In the genomic region with DNA sequence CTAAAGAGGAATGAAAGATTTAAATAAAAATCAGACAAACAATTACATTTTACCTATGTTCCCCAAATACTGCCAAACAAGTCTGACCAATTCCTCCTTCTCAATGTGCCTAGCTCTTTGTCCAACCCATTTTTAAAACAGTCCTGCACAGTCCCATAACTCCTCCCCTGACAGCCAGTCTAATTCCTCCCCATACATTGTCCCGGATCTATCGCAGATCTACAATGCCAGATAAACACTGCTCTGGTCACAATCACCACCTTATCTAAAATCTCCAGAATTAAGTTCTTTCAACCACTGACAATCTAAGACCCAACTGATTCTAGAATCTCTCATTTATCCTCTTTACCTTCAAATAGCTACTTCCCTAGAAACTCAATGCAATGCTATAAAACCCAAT, we compare ENCODE assay signal across 37 cellular contexts.
"Had no signal": no experiment of that assay in that cellular context is flagged by ENCODE, and none has a peak within 500 bp of the region (broad histone marks: within the 10 kb centered on the region; RNA-seq: fewer than 3 reads in every experiment).

No MANE protein-coding gene starts in this region.

- H3K4me3 ChIP-seq: adrenal gland, body of pancreas, cardiac muscle cell, colonic mucosa had no signal

- H3K27ac ChIP-seq: adrenal gland, body of pancreas, brain microvascular endothelial cell, cardiac muscle cell, colonic mucosa, WERI-Rb-1 had no signal

- H3K4me1 ChIP-seq: body of pancreas, colonic mucosa had no signal

- DNase-seq: activated CD4-positive, alpha-beta memory T cell treated with anti-CD3 and anti-CD28 coated beads, Interleukin-2, amount 10 ng/mL, durations not matched to agents 7 days and 5 days; activated CD4-positive, alpha-beta T cell treated with anti-CD3 and anti-CD28 coated beads for 1 hour; activated CD4-positive, alpha-beta T cell treated with anti-CD3 and anti-CD28 coated beads for 36 hours; activated CD4-positive, alpha-beta T cell treated with anti-CD3 and anti-CD28 coated beads for 48 hours; activated CD4-positive, alpha-beta T cell treated with anti-CD3 and anti-CD28 coated beads, Interleukin-2, amount 10 ng/mL, durations not matched to agents 7 days and 5 days; activated CD4-positive, alpha-beta T cell treated with anti-CD3 and anti-CD28 coated beads, Interleukin-2, amount 50 U/mL, for 48 hours; activated CD4-positive, CD25-positive, alpha-beta regulatory T cell; activated CD8-positive, alpha-beta memory T cell treated with anti-CD3 and anti-CD28 coated beads for 24 hours; activated CD8-positive, alpha-beta memory T cell treated with anti-CD3 and anti-CD28 coated beads, Interleukin-2, amount 10 ng/mL, durations not matched to agents 7 days and 5 days; activated CD8-positive, alpha-beta memory T cell treated with anti-CD3 and anti-CD28 coated beads, Interleukin-2, amount 50 U/mL, for 48 hours; activated CD8-positive, alpha-beta T cell treated with anti-CD3 and anti-CD28 coated beads, Interleukin-2, amount 10 ng/mL, durations not matched to agents 7 days and 5 days; activated effector memory CD4-positive, alpha-beta T cell treated with Interleukin-2 at 50 U/mL for 16 hours; activated gamma-delta T cell; activated naive CD4-positive, alpha-beta T cell treated with anti-CD3 and anti-CD28 coated beads, Interleukin-2, amount 10 ng/mL, durations not matched to agents 7 days and 5 days; activated naive CD4-positive, alpha-beta T cell treated with Interleukin-2 at 50 U/mL for 16 hours; activated naive CD8-positive, alpha-beta T cell treated with anti-CD3 and anti-CD28 coated beads for 36 hours; activated T-cell treated with anti-CD3 and anti-CD28 coated beads, Interleukin-2, amount 50 U/mL, for 24 hours; activated T-cell treated with anti-CD3 and anti-CD28 coated beads, Interleukin-2, amount 50 U/mL, for 48 hours; adrenal gland; amniotic stem cell; aorta; body of pancreas; brain microvascular endothelial cell; caudate nucleus; cerebellar nuclear complex; colonic mucosa; T-helper 17 cell; WERI-Rb-1 had no signal

- ATAC-seq: activated CD4-positive, alpha-beta T cell treated with anti-CD3 and anti-CD28 coated beads for 36 hours; activated CD4-positive, CD25-positive, alpha-beta regulatory T cell treated with anti-CD3 and anti-CD28 coated beads, Interleukin-2, amount 50 U/mL, for 24 hours; activated CD8-positive, alpha-beta memory T cell treated with anti-CD3 and anti-CD28 coated beads, Interleukin-2, amount 10 ng/mL, durations not matched to agents 7 days and 5 days; activated CD8-positive, alpha-beta T cell treated with anti-CD3 and anti-CD28 coated beads, Interleukin-2, amount 10 ng/mL, durations not matched to agents 7 days and 5 days; body of pancreas; T-helper 17 cell; WTC11 had no signal

- H3K27ac Mint-ChIP-seq: activated CD4-positive, alpha-beta memory T cell treated with anti-CD3 and anti-CD28 coated beads, Interleukin-2, amount 10 ng/mL, durations not matched to agents 7 days and 5 days; activated CD4-positive, alpha-beta T cell treated with anti-CD3 and anti-CD28 coated beads for 36 hours; activated CD4-positive, alpha-beta T cell treated with anti-CD3 and anti-CD28 coated beads, Interleukin-2, amount 10 ng/mL, durations not matched to agents 7 days and 5 days; activated CD8-positive, alpha-beta memory T cell treated with anti-CD3 and anti-CD28 coated beads, Interleukin-2, amount 10 ng/mL, durations not matched to agents 7 days and 5 days; activated CD8-positive, alpha-beta T cell treated with anti-CD3 and anti-CD28 coated beads, Interleukin-2, amount 10 ng/mL, durations not matched to agents 7 days and 5 days; activated naive CD4-positive, alpha-beta T cell treated with anti-CD3 and anti-CD28 coated beads, Interleukin-2, amount 10 ng/mL, durations not matched to agents 7 days and 5 days; activated naive CD4-positive, alpha-beta T cell treated with anti-CD3 and anti-CD28 coated beads, Interleukin-2, amount 50 U/mL, for 24 hours; activated naive CD8-positive, alpha-beta T cell treated with anti-CD3 and anti-CD28 coated beads for 36 hours; activated T-cell treated with anti-CD3 and anti-CD28 coated beads, Interleukin-2, amount 50 U/mL, for 24 hours; activated T-helper 2 cell treated with anti-CD3 and anti-CD28 coated beads, Interferon-gamma antibody, Interleukin-2, Interleukin-4, amounts not matched to agents 10 μg/mL and 5 μg/mL and 100 μg/mL, durations not matched to agents 14 hours and 24 hours and 36 hours; T-helper 17 cell; WTC11 had no signal

- H3K4me1 Mint-ChIP-seq: activated CD4-positive, alpha-beta memory T cell treated with anti-CD3 and anti-CD28 coated beads, Interleukin-2, amount 10 ng/mL, durations not matched to agents 7 days and 5 days; activated CD4-positive, alpha-beta T cell treated with anti-CD3 and anti-CD28 coated beads for 36 hours; activated CD4-positive, alpha-beta T cell treated with anti-CD3 and anti-CD28 coated beads, Interleukin-2, amount 10 ng/mL, durations not matched to agents 7 days and 5 days; activated CD8-positive, alpha-beta memory T cell treated with anti-CD3 and anti-CD28 coated beads, Interleukin-2, amount 10 ng/mL, durations not matched to agents 7 days and 5 days; activated naive CD4-positive, alpha-beta T cell treated with anti-CD3 and anti-CD28 coated beads, Interleukin-2, amount 10 ng/mL, durations not matched to agents 7 days and 5 days; activated naive CD4-positive, alpha-beta T cell treated with anti-CD3 and anti-CD28 coated beads, Interleukin-2, amount 50 U/mL, for 24 hours; activated naive CD8-positive, alpha-beta T cell treated with anti-CD3 and anti-CD28 coated beads for 36 hours; central memory CD8-positive, alpha-beta T cell; T-helper 17 cell; WTC11 had no signal

- H3K9me3 ChIP-seq: adrenal gland, body of pancreas, colonic mucosa had no signal

- H3K9me3 Mint-ChIP-seq: activated CD4-positive, alpha-beta T cell treated with anti-CD3 and anti-CD28 coated beads, Interleukin-2, amount 10 ng/mL, durations not matched to agents 7 days and 5 days; activated naive CD4-positive, alpha-beta T cell treated with anti-CD3 and anti-CD28 coated beads, Interleukin-2, amount 10 ng/mL, durations not matched to agents 7 days and 5 days; activated naive CD4-positive, alpha-beta T cell treated with anti-CD3 and anti-CD28 coated beads, Interleukin-2, amount 50 U/mL, for 24 hours; activated naive CD8-positive, alpha-beta T cell treated with anti-CD3 and anti-CD28 coated beads for 36 hours; activated T-cell treated with anti-CD3 and anti-CD28 coated beads, Interleukin-2, amount 50 U/mL, for 24 hours; activated T-helper 2 cell treated with anti-CD3 and anti-CD28 coated beads, Interferon-gamma antibody, Interleukin-2, Interleukin-4, amounts not matched to agents 10 μg/mL and 5 μg/mL and 100 μg/mL, durations not matched to agents 14 hours and 24 hours and 36 hours; central memory CD8-positive, alpha-beta T cell had no signal

- H3K36me3 ChIP-seq: adrenal gland, brain microvascular endothelial cell, cardiac muscle cell, colonic mucosa, WERI-Rb-1 had no signal

- H3K27me3 ChIP-seq: adrenal gland, body of pancreas, brain microvascular endothelial cell, cardiac muscle cell, colonic mucosa had no signal

- H3K36me3 Mint-ChIP-seq: activated CD8-positive, alpha-beta memory T cell treated with anti-CD3 and anti-CD28 coated beads, Interleukin-2, amount 10 ng/mL, durations not matched to agents 7 days and 5 days; activated naive CD4-positive, alpha-beta T cell treated with anti-CD3 and anti-CD28 coated beads, Interleukin-2, amount 10 ng/mL, durations not matched to agents 7 days and 5 days; activated naive CD4-positive, alpha-beta T cell treated with anti-CD3 and anti-CD28 coated beads, Interleukin-2, amount 50 U/mL, for 24 hours; activated naive CD8-positive, alpha-beta T cell treated with anti-CD3 and anti-CD28 coated beads for 36 hours had no signal

- FAIRE-seq: astrocyte, bronchial epithelial cell, TTC549 had no signal

- H3K4me3 Mint-ChIP-seq: activated CD4-positive, alpha-beta memory T cell treated with anti-CD3 and anti-CD28 coated beads, Interleukin-2, amount 10 ng/mL, durations not matched to agents 7 days and 5 days; activated CD4-positive, alpha-beta T cell treated with anti-CD3 and anti-CD28 coated beads for 36 hours; activated CD4-positive, alpha-beta T cell treated with anti-CD3 and anti-CD28 coated beads, Interleukin-2, amount 10 ng/mL, durations not matched to agents 7 days and 5 days; activated CD8-positive, alpha-beta memory T cell treated with anti-CD3 and anti-CD28 coated beads, Interleukin-2, amount 10 ng/mL, durations not matched to agents 7 days and 5 days; activated CD8-positive, alpha-beta T cell treated with anti-CD3 and anti-CD28 coated beads, Interleukin-2, amount 10 ng/mL, durations not matched to agents 7 days and 5 days; activated naive CD4-positive, alpha-beta T cell treated with anti-CD3 and anti-CD28 coated beads, Interleukin-2, amount 10 ng/mL, durations not matched to agents 7 days and 5 days; activated naive CD4-positive, alpha-beta T cell treated with anti-CD3 and anti-CD28 coated beads, Interleukin-2, amount 50 U/mL, for 24 hours; activated naive CD8-positive, alpha-beta T cell treated with anti-CD3 and anti-CD28 coated beads for 36 hours; activated T-cell treated with anti-CD3 and anti-CD28 coated beads, Interleukin-2, amount 50 U/mL, for 24 hours; central memory CD8-positive, alpha-beta T cell; T-helper 17 cell; WTC11 had no signal

- H3K27me3 Mint-ChIP-seq: activated CD4-positive, alpha-beta memory T cell treated with anti-CD3 and anti-CD28 coated beads, Interleukin-2, amount 10 ng/mL, durations not matched to agents 7 days and 5 days; activated naive CD4-positive, alpha-beta T cell treated with anti-CD3 and anti-CD28 coated beads, Interleukin-2, amount 10 ng/mL, durations not matched to agents 7 days and 5 days; activated T-cell treated with anti-CD3 and anti-CD28 coated beads, Interleukin-2, amount 50 U/mL, for 24 hours; central memory CD8-positive, alpha-beta T cell; T-helper 17 cell had no signal
